ENCODE assay signal across 27 cellular contexts in genomic region chr13:24218977-24219376, GRCh38. TPM values are rescaled to one million over a fixed set of nuclear protein-coding genes. Genes with fewer than 3 reads are reported as not detected.
A peak's percentile ranks its signal among the peaks of the same experiment; 100 is the strongest.
DNase-seq lines count a peak whose midpoint lies in the region; ATAC-seq, FAIRE-seq and TF ChIP-seq lines count a peak whose summit lies in the region.
"Had no signal": no experiment of that assay in that cellular context is flagged by ENCODE, and none has a peak within 500 bp of the region (broad histone marks: within the 10 kb centered on the region; RNA-seq: fewer than 3 reads in every experiment).

No MANE protein-coding gene starts in this region.

- no peak overlapping the region for H3K27ac Mint-ChIP-seq in activated T-helper 1 cell treated with anti-CD3 and anti-CD28 coated beads, Interleukin-12 subunit alpha, Interleukin-12 subunit beta, Interleukin-2, Interleukin-4 antibody, amounts not matched to agents 30 ng/mL and 10 ng/mL and 1 ng/mL, durations not matched to agents 14 hours and 24 hours and 36 hours
- H3K27ac Mint-ChIP-seq: activated CD8-positive, alpha-beta T cell treated with anti-CD3 and anti-CD28 coated beads for 36 hours had no signal

- H3K36me3 Mint-ChIP-seq in activated T-helper 1 cell treated with anti-CD3 and anti-CD28 coated beads, Interleukin-12 subunit alpha, Interleukin-12 subunit beta, Interleukin-2, Interleukin-4 antibody, amounts not matched to agents 30 ng/mL and 10 ng/mL and 1 ng/mL, durations not matched to agents 14 hours and 24 hours and 36 hours (ENCODE audit: low read depth): no peaks in the 10 kb centered on the region
- H3K36me3 Mint-ChIP-seq: naive thymus-derived CD8-positive, alpha-beta T cell had no signal

- no peaks in the 10 kb centered on the region for H3K27me3 Mint-ChIP-seq in activated T-helper 1 cell treated with anti-CD3 and anti-CD28 coated beads, Interleukin-12 subunit alpha, Interleukin-12 subunit beta, Interleukin-2, Interleukin-4 antibody, amounts not matched to agents 30 ng/mL and 10 ng/mL and 1 ng/mL, durations not matched to agents 14 hours and 24 hours and 36 hours (ENCODE audit: insufficient read depth)
- H3K27me3 Mint-ChIP-seq: activated CD8-positive, alpha-beta T cell treated with anti-CD3 and anti-CD28 coated beads for 36 hours; naive thymus-derived CD8-positive, alpha-beta T cell had no signal

- no peak overlapping the region for H3K4me3 Mint-ChIP-seq in activated T-helper 1 cell treated with anti-CD3 and anti-CD28 coated beads, Interleukin-12 subunit alpha, Interleukin-12 subunit beta, Interleukin-2, Interleukin-4 antibody, amounts not matched to agents 30 ng/mL and 10 ng/mL and 1 ng/mL, durations not matched to agents 14 hours and 24 hours and 36 hours
- H3K4me3 Mint-ChIP-seq: activated CD8-positive, alpha-beta T cell treated with anti-CD3 and anti-CD28 coated beads for 36 hours; GM23338; naive thymus-derived CD8-positive, alpha-beta T cell had no signal

- no peak for DNase-seq in Right ventricle myocardium superior
- DNase-seq in Right ventricle myocardium inferior (ENCODE audit: missing footprints): no peak
- DNase-seq in fibroblast of peridontal ligament (ENCODE audit: extremely low read depth): peak; percentile 23
- DNase-seq in pancreas: no peak
- no peak for DNase-seq in activated CD4-positive, alpha-beta T cell treated with anti-CD3 and anti-CD28 coated beads, Interleukin-2, amount 50 U/mL, for 4 hours
- no peak for DNase-seq in amygdala (lab: John Stamatoyannopoulos, UW)
- DNase-seq in activated T-helper 1 cell treated with anti-CD3 and anti-CD28 coated beads, Interleukin-12 subunit alpha, Interleukin-12 subunit beta, Interleukin-2, Interleukin-4 antibody, amounts not matched to agents 30 ng/mL and 10 ng/mL and 1 ng/mL, durations not matched to agents 14 hours and 24 hours and 36 hours (ENCODE audit: low spot score): no peak
- DNase-seq in NCI-H2171 (lab: John Stamatoyannopoulos, UW): no peak
- DNase-seq: activated CD4-positive, CD25-positive, alpha-beta regulatory T cell treated with anti-CD3 and anti-CD28 coated beads, Interleukin-2, amount 50 U/mL, for 72 hours; activated CD8-positive, alpha-beta T cell treated with anti-CD3 and anti-CD28 coated beads for 36 hours; activated gamma-delta T cell treated with Interleukin-2 at 50 U/mL for 16 hours; activated T-cell treated with anti-CD3 and anti-CD28 coated beads for 4 hours; BE2C; DMS79 treated with DMSO at 0.1 percent for 48 hours; KBM-7; left lung; MG63; midbrain; naive thymus-derived CD8-positive, alpha-beta T cell; NCI-H146; NCI-H524; stimulated activated naive CD8-positive, alpha-beta T cell treated with anti-CD3 and anti-CD28 coated beads, Interleukin-15, Interleukin-2, amounts not matched to agents 100 U/mL and 50 U/mL, for 24 hours; T-helper 1 cell; trophoblast cell had no signal

- intact Hi-C loops in Right ventricle myocardium superior (cut with DNase I): loop anchor here (5.0 kb wide), 1 partner anchor 167 kb away; no protein-coding TSS in a partner anchor
- intact Hi-C loops in Right ventricle myocardium inferior (cut with DNase I): no loop called here
- intact Hi-C loops in pancreas (cut with DNase I): loop anchor here (5.0 to 10.0 kb wide), 2 partner anchors 37 to 54 kb away; partner anchors contain the start of gene SPATA13 (in 2 of the 3)
- intact Hi-C loops in activated T-helper 1 cell treated with anti-CD3 and anti-CD28 coated beads, Interleukin-12 subunit alpha, Interleukin-12 subunit beta, Interleukin-2, Interleukin-4 antibody, amounts not matched to agents 30 ng/mL and 10 ng/mL and 1 ng/mL, durations not matched to agents 14 hours and 24 hours and 36 hours (cut with micrococcal nuclease): no loop called here

- H3K4me1 ChIP-seq in pancreas: peaks cover 59 to 66% (median 60%) of the 10 kb centered on the region in 3 donors
- H3K4me1 ChIP-seq: BE2C had no signal

- TF ChIP-seq CTCF in pancreas (IDR thresholded peaks at IDR 0.05): no peak

- H3K9me3 ChIP-seq in pancreas: no peaks in the 10 kb centered on the region
- H3K9me3 ChIP-seq: BE2C, left lung, MG63, right atrium auricular region had no signal

- WGBS in pancreas, 2 donors: 36 to 39% methylated on average over 2 of the region's 2 CpGs

- H3K9me3 Mint-ChIP-seq in activated T-helper 1 cell treated with anti-CD3 and anti-CD28 coated beads, Interleukin-12 subunit alpha, Interleukin-12 subunit beta, Interleukin-2, Interleukin-4 antibody, amounts not matched to agents 30 ng/mL and 10 ng/mL and 1 ng/mL, durations not matched to agents 14 hours and 24 hours and 36 hours: no peaks in the 10 kb centered on the region
- H3K9me3 Mint-ChIP-seq: activated CD8-positive, alpha-beta T cell treated with anti-CD3 and anti-CD28 coated beads for 36 hours; GM23338; naive thymus-derived CD8-positive, alpha-beta T cell had no signal

- H3K4me1 Mint-ChIP-seq in activated T-helper 1 cell treated with anti-CD3 and anti-CD28 coated beads, Interleukin-12 subunit alpha, Interleukin-12 subunit beta, Interleukin-2, Interleukin-4 antibody, amounts not matched to agents 30 ng/mL and 10 ng/mL and 1 ng/mL, durations not matched to agents 14 hours and 24 hours and 36 hours (ENCODE audit: low read depth): peaks cover 61% of the 10 kb centered on the region

- no peak overlapping the region for H3K4me3 ChIP-seq in pancreas
- H3K4me3 ChIP-seq: GM23338, left lung, MG63, right atrium auricular region had no signal

- H3K27ac ChIP-seq in pancreas: peak overlapping the region in 3 of 4 donors; percentile 35 to 77 (median 76)

- peak; percentile 38 for ATAC-seq in Right ventricle myocardium superior (ENCODE audit: poor library complexity)
- ATAC-seq in Right ventricle myocardium inferior: no peak
- no peak for ATAC-seq in pancreas
- ATAC-seq: activated CD8-positive, alpha-beta T cell treated with anti-CD3 and anti-CD28 coated beads for 36 hours; left lung; naive thymus-derived CD8-positive, alpha-beta T cell; stimulated activated naive CD8-positive, alpha-beta T cell treated with anti-CD3 and anti-CD28 coated beads, Interleukin-15, Interleukin-2, amounts not matched to agents 100 U/mL and 50 U/mL, for 24 hours had no signal

- FAIRE-seq in pancreas (lab: Jason Lieb, UNC): no peak
- FAIRE-seq: TTC549 had no signal

- H3K27me3 ChIP-seq in pancreas: no peaks in the 10 kb centered on the region
- H3K27me3 ChIP-seq: BE2C, left lung, MG63, right atrium auricular region had no signal

- H3K36me3 ChIP-seq in pancreas: peaks cover 0 to 11% (median 6%) of the 10 kb centered on the region in 3 donors
- H3K36me3 ChIP-seq: BE2C, MG63 had no signal

RNA-seq across cellular contexts. Expression of gene SPATA13, which starts 58.5 kb away (rescaled TPM):
- 8.3 TPM for total RNA-seq in Right ventricle myocardium superior
- total RNA-seq in Right ventricle myocardium inferior: 9.9 TPM
- total RNA-seq in pancreas: 10 to 100 TPM; 38.1 to 65.7 (median 53.9) TPM
- polyA plus RNA-seq in pancreas: 10 to 100 TPM; 46.0 to 71.2 TPM
- 56.2 and 56.3 TPM in 2 replicates for total RNA-seq in activated T-helper 1 cell treated with anti-CD3 and anti-CD28 coated beads, Interleukin-12 subunit alpha, Interleukin-12 subunit beta, Interleukin-2, Interleukin-4 antibody, amounts not matched to agents 30 ng/mL and 10 ng/mL and 1 ng/mL, durations not matched to agents 14 hours and 24 hours and 36 hours

Comparison
In these comparisons a context has a peak if more than half of its experiments do, and no peak if none do; other contexts are left out.
1. intact Hi-C loops: an anchor here in Right ventricle myocardium superior (5.0 kb wide) and pancreas (5.0 to 10.0 kb wide); none called in Right ventricle myocardium inferior and activated T-helper 1 cell treated with anti-CD3 and anti-CD28 coated beads, Interleukin-12 subunit alpha, Interleukin-12 subunit beta, Interleukin-2, Interleukin-4 antibody, amounts not matched to agents 30 ng/mL and 10 ng/mL and 1 ng/mL, durations not matched to agents 14 hours and 24 hours and 36 hours.